8 cellular contexts compared by ENCODE assay signal in genomic region chr2:63843093-63843492, GRCh38. TPM values are rescaled to one million over a fixed set of nuclear protein-coding genes. Genes with fewer than 3 reads are reported as not detected.
A peak's percentile ranks its signal among the peaks of the same experiment; 100 is the strongest.
DNase-seq lines count a peak whose midpoint lies in the region; ATAC-seq, FAIRE-seq and TF ChIP-seq lines count a peak whose summit lies in the region.

No MANE protein-coding gene starts in this region.

- peaks cover 18% of the 10 kb centered on the region for H3K36me3 Mint-ChIP-seq in CD4-positive, CD25-positive, alpha-beta regulatory T cell

- peaks cover 6% of the 10 kb centered on the region for H3K27me3 Mint-ChIP-seq in CD4-positive, CD25-positive, alpha-beta regulatory T cell

- H4K8ac ChIP-seq in H1 (ENCODE audit: extremely low read depth, insufficient read depth, low read length) = no peak overlapping the region

- peak overlapping the region; percentile 89 for H3K27ac ChIP-seq in CD4-positive, CD25-positive, alpha-beta regulatory T cell (ENCODE audit: insufficient read depth, low read length, poor library complexity, severe bottlenecking)
- H3K27ac ChIP-seq in H1 (ENCODE audit: low read depth, low read length) = peak overlapping the region; percentile 93; the same call in 1 of the 2 replicates
- H3K27ac ChIP-seq in neural cell (ENCODE audit: low read length) = no peak overlapping the region
- no peak overlapping the region for H3K27ac ChIP-seq in effector memory CD4-positive, alpha-beta T cell (ENCODE audit: insufficient read depth, low read length, poor library complexity, severe bottlenecking)

- peaks cover 0 to 3% (median 0%) of the 10 kb centered on the region in 7 donors for H3K9me3 Mint-ChIP-seq in CD4-positive, CD25-positive, alpha-beta regulatory T cell

- no peak for DNase-seq in CD4-positive, CD25-positive, alpha-beta regulatory T cell
- DNase-seq in NT2/D1 (ENCODE audit: low read depth, low spot score) = no peak
- no peak for DNase-seq in H1 (ENCODE audit: low read depth in 1 of 2, low spot score in 2 of 2)
- no peak for DNase-seq in effector memory CD4-positive, alpha-beta T cell
- DNase-seq in omental fat pad (ENCODE audit: low spot score) = no peak
- DNase-seq in germinal center (ENCODE audit: low spot score) = no peak

- no peaks in the 10 kb centered on the region for H3F3A ChIP-seq in neural cell (ENCODE audit: insufficient read depth, low read length, poor library complexity, severe bottlenecking)

- no peak overlapping the region for H2BK5ac ChIP-seq in H1 (ENCODE audit: low read depth, low read length)

- H2BK120ac ChIP-seq in H1 (replicated peaks; ENCODE audit: low read depth, low read length) = no peak overlapping the region

- TF ChIP-seq CTCF in H1 (IDR thresholded peaks at IDR 0.05; ENCODE audit: control extremely low read depth in 1 of 3, insufficient read depth in 1 of 3, low read depth in 1 of 3, low read length in 3 of 3) (no peak), neural cell (IDR thresholded peaks at IDR 0.05; ENCODE audit: poor library complexity, severe bottlenecking) (no peak), omental fat pad (IDR thresholded peaks at IDR 0.05) (no peak)

- H3K4me3 Mint-ChIP-seq in CD4-positive, CD25-positive, alpha-beta regulatory T cell = peak overlapping the region; percentile 92 to 100 (median 97)

- no peak overlapping the region for H2BK20ac ChIP-seq in H1 (ENCODE audit: low read length)

- no peaks in the 10 kb centered on the region for H3K9me3 ChIP-seq in CD4-positive, CD25-positive, alpha-beta regulatory T cell (ENCODE audit: control insufficient read depth in 2 of 2, low read length in 2 of 2)
- H3K9me3 ChIP-seq in NT2/D1 (ENCODE audit: insufficient read depth, low read length) (peaks cover 20% of the 10 kb centered on the region), H1 (ENCODE audit: insufficient read depth in 2 of 2, low read depth in 1 of 2, low read length in 1 of 2) (no peaks in the 10 kb centered on the region), neural cell (ENCODE audit: low read length) (no peaks in the 10 kb centered on the region)
- no peaks in the 10 kb centered on the region for H3K9me3 ChIP-seq in effector memory CD4-positive, alpha-beta T cell (ENCODE audit: control insufficient read depth, low read length)

- 1% methylated on average over 8 of the region's 8 CpGs; no CpG with 5 or more reads in 1 of the 2 experiments for WGBS in H1 (ENCODE audit: extremely low coverage in 1 of 2, insufficient coverage in 1 of 2, insufficient read length in 1 of 2, insufficient replicate concordance in 2 of 2, low coverage in 1 of 2, low lambda C conversion rate in 2 of 2, missing lambda C conversion rate in 1 of 2), 2 experiments

- peak overlapping the region; percentile 78 to 94 for H3K4me2 ChIP-seq in H1 (ENCODE audit: insufficient read depth in 1 of 2, low read depth in 2 of 2, low read length in 2 of 2)
- H3K4me2 ChIP-seq in neural cell (ENCODE audit: low read length) = peak overlapping the region; percentile 79

- no peak for TF ChIP-seq EP300 in H1 (IDR thresholded peaks at IDR 0.05; ENCODE audit: borderline replicate concordance in 1 of 2, low read depth in 2 of 2, low read length in 2 of 2)
- no peak for TF ChIP-seq EP300 in neural cell (conservative IDR thresholded peaks at IDR 0.05; ENCODE audit: poor library complexity, severe bottlenecking)

- H3K23me2 ChIP-seq in H1 (ENCODE audit: low read depth, low read length) = peaks cover 15% of the 10 kb centered on the region

- H4K20me1 ChIP-seq in H1 (replicated peaks in 1 of 2; ENCODE audit: control insufficient read depth in 1 of 2, insufficient read depth in 2 of 2, low read length in 2 of 2) (peaks cover 11% of the 10 kb centered on the region in 2 experiments), neural cell (ENCODE audit: insufficient read depth) (no peaks in the 10 kb centered on the region)

- peaks cover 24 to 75% (median 62%) of the 10 kb centered on the region in 4 donors for H3K4me1 Mint-ChIP-seq in CD4-positive, CD25-positive, alpha-beta regulatory T cell

- H3K4me1 ChIP-seq in CD4-positive, CD25-positive, alpha-beta regulatory T cell (ENCODE audit: control insufficient read depth, insufficient read depth, low read length, poor library complexity, severe bottlenecking) = peaks cover 61% of the 10 kb centered on the region
- no peaks in the 10 kb centered on the region for H3K4me1 ChIP-seq in NT2/D1 (ENCODE audit: insufficient read depth, insufficient read length)
- H3K4me1 ChIP-seq in H1 (replicated peaks in 1 of 4; ENCODE audit: control insufficient read depth in 3 of 4, insufficient read depth in 4 of 4, low read length in 3 of 4) = peaks cover 0 to 13% (median 1%) of the 10 kb centered on the region in 4 experiments; a peak in 3 of 7 replicates
- H3K4me1 ChIP-seq in effector memory CD4-positive, alpha-beta T cell (ENCODE audit: control insufficient read depth, insufficient read depth, low read length, poor library complexity, severe bottlenecking) = peaks cover 5% of the 10 kb centered on the region

- no peak overlapping the region for H2AFZ ChIP-seq in H1 (ENCODE audit: low read length)
- no peak overlapping the region for H2AFZ ChIP-seq in neural cell (ENCODE audit: low read depth, low read length)

- H3K56ac ChIP-seq in H1 (replicated peaks; ENCODE audit: insufficient read length, low read depth, low read length) = no peak overlapping the region

- no peak overlapping the region for H3K9ac ChIP-seq in NT2/D1 (ENCODE audit: insufficient read length, low read depth)
- peak overlapping the region; percentile 79 to 96 (median 90) for H3K9ac ChIP-seq in H1 (replicated peaks in 1 of 4; ENCODE audit: extremely low read depth in 1 of 4, low read depth in 3 of 4, low read length in 3 of 4)
- no peak overlapping the region for H3K9ac ChIP-seq in neural cell (ENCODE audit: low read length)

- no peaks in the 10 kb centered on the region for H3K9me2 ChIP-seq in neural cell (ENCODE audit: insufficient read depth, low read length)

- H3K14ac ChIP-seq in H1 (ENCODE audit: insufficient read length) = no peak overlapping the region

- no peaks in the 10 kb centered on the region for H3K36me3 ChIP-seq in CD4-positive, CD25-positive, alpha-beta regulatory T cell (ENCODE audit: control insufficient read depth, insufficient read depth, low read length)
- H3K36me3 ChIP-seq in NT2/D1 (ENCODE audit: insufficient read depth, insufficient read length, low read length) = peaks cover 4% of the 10 kb centered on the region
- peaks cover 0 to 49% (median 8%) of the 10 kb centered on the region in 4 experiments; a peak in 4 of 8 replicates for H3K36me3 ChIP-seq in H1 (ENCODE audit: control insufficient read depth in 2 of 4, insufficient read depth in 4 of 4, low read length in 3 of 4)
- H3K36me3 ChIP-seq in neural cell (ENCODE audit: insufficient read depth, low read length) = no peaks in the 10 kb centered on the region
- H3K36me3 ChIP-seq in effector memory CD4-positive, alpha-beta T cell (ENCODE audit: control insufficient read depth, insufficient read depth, low read length) = no peaks in the 10 kb centered on the region

- 0 out of 3 replicates have a peak, but pooled peaks of 1 of the 2 experiments have one; percentile 45 for TF ChIP-seq POLR2A in H1 (IDR thresholded peaks at IDR 0.05; ENCODE audit: control extremely low read depth in 1 of 2, low read depth in 2 of 2, low read length in 2 of 2)

- no peaks in the 10 kb centered on the region for H3K27me3 ChIP-seq in CD4-positive, CD25-positive, alpha-beta regulatory T cell (ENCODE audit: control insufficient read depth, insufficient read depth, low read length)
- H3K27me3 ChIP-seq in NT2/D1 (ENCODE audit: insufficient read depth, insufficient read length) = no peaks in the 10 kb centered on the region
- H3K27me3 ChIP-seq in H1 (replicated peaks in 1 of 4; ENCODE audit: control insufficient read depth in 3 of 4, extremely low read depth in 1 of 4, insufficient read depth in 3 of 4, low read length in 3 of 4) = no peaks in the 10 kb centered on the region
- no peaks in the 10 kb centered on the region for H3K27me3 ChIP-seq in neural cell (ENCODE audit: insufficient read depth, low read depth, low read length)
- H3K27me3 ChIP-seq in effector memory CD4-positive, alpha-beta T cell (replicated peaks; ENCODE audit: control insufficient read depth, insufficient read depth, low read length, poor library complexity, severe bottlenecking) = no peaks in the 10 kb centered on the region

- H3K79me2 ChIP-seq in H1 (ENCODE audit: control insufficient read depth in 1 of 2, insufficient read depth in 2 of 2, low read length in 2 of 2) = peaks cover 39 to 88% of the 10 kb centered on the region in 2 experiments
- peaks cover 34% of the 10 kb centered on the region for H3K79me2 ChIP-seq in neural cell (replicated peaks; ENCODE audit: insufficient read depth, low read length)

- no peak overlapping the region for H4K91ac ChIP-seq in H1 (replicated peaks; ENCODE audit: insufficient read length, low read length)

- H3K27ac Mint-ChIP-seq in CD4-positive, CD25-positive, alpha-beta regulatory T cell = peak overlapping the region; percentile 14 to 99 (median 99)

- TF ChIP-seq RAD21 in H1 (IDR thresholded peaks at IDR 0.05 in 1 of 2, conservative IDR thresholded peaks at IDR 0.05 in 1 of 2; ENCODE audit: low read depth in 2 of 2, low read length in 2 of 2) (no peak), neural cell (conservative IDR thresholded peaks at IDR 0.05) (no peak)

- H4K5ac ChIP-seq in H1 (ENCODE audit: insufficient read length, low read depth, low read length) = no peak overlapping the region

- H2BK15ac ChIP-seq in H1 (ENCODE audit: low read length) = no peak overlapping the region

- CTCF ChIA-PET in H1 (lab: Charles Lee; ENCODE audit: partially characterized antibody) = interaction anchor here (1.2 to 5.1 kb wide), 4 partner anchors 8 to 151 kb away, joined by 3 to 17 read pairs (median 8); no protein-coding TSS in a partner anchor

- no peak overlapping the region for H2AK5ac ChIP-seq in H1 (ENCODE audit: low read depth, low read length)

- no peak overlapping the region for H2BK12ac ChIP-seq in H1 (ENCODE audit: low read depth, low read length)

- H3K4me3 ChIP-seq in CD4-positive, CD25-positive, alpha-beta regulatory T cell (ENCODE audit: low read depth, low read length) = peak overlapping the region; percentile 96
- peak overlapping the region; percentile 78 for H3K4me3 ChIP-seq in NT2/D1 (ENCODE audit: insufficient read length, low read depth)
- H3K4me3 ChIP-seq in H1 (ENCODE audit: extremely low read depth in 1 of 4, insufficient read depth in 2 of 4, low read depth in 3 of 4, low read length in 4 of 4) = peak overlapping the region; percentile 94 to 100 (median 97)
- H3K4me3 ChIP-seq in neural cell (ENCODE audit: low read length) = peak overlapping the region; percentile 90
- no peak overlapping the region for H3K4me3 ChIP-seq in effector memory CD4-positive, alpha-beta T cell (ENCODE audit: insufficient read depth, low read depth, low read length, poor library complexity, severe bottlenecking)

- H3K79me1 ChIP-seq in H1 (ENCODE audit: low read depth, low read length) = no peaks in the 10 kb centered on the region

- no peak overlapping the region for H3K18ac ChIP-seq in H1 (ENCODE audit: extremely low read depth, low read length)

- POLR2A ChIA-PET in H1 (lab: Charles Lee; ENCODE audit: partially characterized antibody) = interaction anchor here (0.7 to 10.8 kb wide), 21 partner anchors 9 to 254 kb away, joined by 3 to 297 read pairs (median 5); partner anchors contain the start of genes MDH1 and WDPCP

- no peak for FAIRE-seq in H1 (lab: Jason Lieb, UNC)

- no peak overlapping the region for H3K23ac ChIP-seq in H1 (ENCODE audit: insufficient read length)

- ATAC-seq in CD4-positive, CD25-positive, alpha-beta regulatory T cell (ENCODE audit: low read depth in 2 of 2) = no peak
- no peak for ATAC-seq in esophagus mucosa
- no peak for ATAC-seq in omental fat pad (ENCODE audit: low FRiP score)

- H3K4ac ChIP-seq in H1 (replicated peaks; ENCODE audit: insufficient read length, low read depth, low read length) = no peak overlapping the region

RNA-seq across cellular contexts. Expression of gene UGP2, which starts 1.4 kb away (rescaled TPM):
- 118 TPM for total RNA-seq in CD4-positive, CD25-positive, alpha-beta regulatory T cell
- polyA plus RNA-seq in CD4-positive, CD25-positive, alpha-beta regulatory T cell = 100 to 1,000 TPM; 200 to 279 (median 220) TPM
- 925 and 956 TPM in 2 replicates for total RNA-seq in H1 (2021; fragmentation: NEBNext Ultra II Directional; extraction: Animal tissue kit (Norgen Biotek cat#: 25700))
- 130 and 278 TPM in 2 replicates for polyA plus RNA-seq in H1 (2011; rRNA removed)
- polyA plus RNA-seq in H1 (2011; cell fraction: cytosol; rRNA removed) = 376 TPM
- polyA plus RNA-seq in H1 (2011; cell fraction: nucleus; rRNA removed) = 74.2 TPM
- polyA plus RNA-seq in H1 (2012, experiment 1 of 2) = 531 to 1,061 TPM (median 542 TPM) in 4 replicates
- polyA plus RNA-seq in H1 (2012, experiment 2 of 2) = 80.5 TPM
- polyA plus RNA-seq in H1 (2013, experiment 1 of 2) = 627 TPM
- polyA plus RNA-seq in H1 (2013, experiment 2 of 2) = 641 TPM
- polyA minus RNA-seq in H1 (2011; rRNA and poly(A)+ RNA removed) = 191 and 331 TPM in 2 replicates
- 336 TPM for polyA minus RNA-seq in H1 (2011; cell fraction: cytosol; rRNA and poly(A)+ RNA removed)
- 322 TPM for polyA minus RNA-seq in H1 (2011; cell fraction: nucleus; rRNA and poly(A)+ RNA removed)
- 51.7 and 55.6 TPM in 2 replicates for polyA plus RNA-seq in neural cell
- polyA minus RNA-seq in neural cell = 55.5 and 57.9 TPM in 2 replicates
- 87.8 TPM for total RNA-seq in esophagus mucosa
- total RNA-seq in omental fat pad = 100 to 1,000 TPM; 107 to 361 (median 319) TPM

Comparison
In these comparisons a context has a peak if more than half of its experiments do, and no peak if none do; other contexts are left out.
1. H3K27ac ChIP-seq: peak in CD4-positive, CD25-positive, alpha-beta regulatory T cell (single experiment) and H1 (single experiment); none in neural cell (single experiment) and effector memory CD4-positive, alpha-beta T cell (single experiment).
2. H3K9ac ChIP-seq: peak in H1 (4 of 4); none in NT2/D1 (single experiment) and neural cell (single experiment).